Comparison of ENCODE assay signal across 9 cellular contexts in the genomic region with DNA sequence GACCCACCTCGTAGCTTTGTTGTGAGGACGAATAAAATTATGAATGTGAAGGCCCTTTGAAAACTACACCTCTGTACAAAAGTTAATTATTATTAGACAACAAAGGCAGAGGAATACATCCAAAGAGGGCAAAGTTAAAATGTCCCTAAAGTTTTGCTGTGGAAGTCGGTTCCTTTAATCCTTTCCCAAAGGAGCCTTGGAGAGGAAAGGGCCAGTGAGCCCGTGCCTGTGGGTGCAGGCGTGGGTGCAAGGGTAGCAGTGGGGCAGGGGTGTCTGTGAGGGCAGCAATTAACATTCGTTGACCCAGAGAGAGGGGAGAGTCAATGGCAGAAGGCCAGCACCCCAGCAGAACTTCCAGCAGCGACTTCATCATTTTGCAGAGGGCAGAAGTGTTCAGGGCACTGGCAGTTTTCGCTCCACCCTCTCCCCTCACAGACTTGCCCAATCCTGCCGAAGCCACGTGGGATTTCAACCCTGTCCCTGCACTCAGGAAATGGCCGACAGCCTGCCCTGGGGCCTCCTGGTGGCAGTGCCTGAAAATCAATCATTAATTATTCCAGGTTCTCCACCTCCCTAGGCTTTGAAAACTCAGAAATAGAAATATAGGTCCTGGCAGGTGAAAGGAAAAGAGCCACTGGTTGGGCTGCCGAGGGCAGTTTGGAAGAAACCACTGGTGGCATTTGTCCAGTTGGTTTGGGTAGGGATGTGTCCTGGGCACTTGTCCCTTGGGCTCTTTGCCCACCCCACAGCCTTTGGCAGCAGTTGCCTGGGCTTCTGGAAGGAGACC. TPM values are rescaled to one million over a fixed set of nuclear protein-coding genes. Genes with fewer than 3 reads are reported as not detected.
DNase-seq lines count a peak whose midpoint lies in the region; TF ChIP-seq lines count a peak whose summit lies in the region.
"Had no signal": no experiment of that assay in that cellular context is flagged by ENCODE, and none has a peak within 500 bp of the region (broad histone marks: within the 10 kb centered on the region; RNA-seq: fewer than 3 reads in every experiment).

No MANE protein-coding gene starts in this region.

- TF ChIP-seq POLR2A in adrenal gland (IDR thresholded peaks at IDR 0.05) (peak in 1 of 2 donors; percentile 54), thyroid gland (IDR thresholded peaks at IDR 0.05) (peak in 1 of 2 donors; percentile 90)

- H3K9me3 ChIP-seq in adrenal gland (replicated peaks in 1 of 3) (no peaks in the 10 kb centered on the region), thyroid gland (no peaks in the 10 kb centered on the region)

- DNase-seq in DMS153 treated with DMSO at 0.1 percent for 48 hours (lab: John Stamatoyannopoulos, UW; ENCODE audit: unreplicated experiment), result peak; percentile 2
- no peak for DNase-seq in DMS153 (lab: John Stamatoyannopoulos, UW)
- peak; percentile 79 to 93 (median 88) for DNase-seq in adrenal gland
- DNase-seq in inferior parietal cortex (ENCODE audit: extremely low spot score), result peak; percentile 7
- peak; percentile 89 to 93 for DNase-seq in thyroid gland
- no peak for DNase-seq in activated CD8-positive, alpha-beta memory T cell treated with anti-CD3 and anti-CD28 coated beads, Interleukin-2, amount 50 U/mL, for 4 hours
- DNase-seq in NK-92 treated with Interleukin-12 subunit alpha and Interleukin-12 subunit beta, amount 100 ng/mL, for 24 hours (lab: John Stamatoyannopoulos, UW), result no peak
- DNase-seq in NCI-H2227 (lab: John Stamatoyannopoulos, UW; ENCODE audit: unreplicated experiment), result no peak
- DNase-seq: activated naive CD8-positive, alpha-beta T cell treated with anti-CD3 and anti-CD28 coated beads, Interleukin-2, amount 50 U/mL, for 24 hours had no signal

- intact Hi-C loops in adrenal gland (cut with DNase I) (no loop called here), thyroid gland (cut with DNase I) (no loop called here)

- H3K36me3 ChIP-seq in adrenal gland (replicated peaks in 1 of 2), result no peaks in the 10 kb centered on the region
- H3K36me3 ChIP-seq in thyroid gland, result peaks cover 5 to 7% of the 10 kb centered on the region in 2 donors

- WGBS in adrenal gland, 4 donors, result 25 to 40% (median 28%) methylated on average over 9 to 12 of the region's 12 CpGs
- 25 to 27% methylated on average over 12 of the region's 12 CpGs for WGBS in thyroid gland, 2 donors

- H3K27me3 ChIP-seq in adrenal gland (peaks cover 6% of the 10 kb centered on the region), thyroid gland (no peaks in the 10 kb centered on the region)

- H3K4me1 ChIP-seq in adrenal gland (replicated peaks in 1 of 2), result peaks cover 20 to 23% of the 10 kb centered on the region in 2 donors
- peaks cover 74 to 77% of the 10 kb centered on the region in 2 donors for H3K4me1 ChIP-seq in thyroid gland

- TF ChIP-seq CTCF in adrenal gland (IDR thresholded peaks at IDR 0.05) (peak; percentile 16 to 77 (median 64)), thyroid gland (IDR thresholded peaks at IDR 0.05) (peak in 4 of 6 experiments; percentile 49 to 79 (median 72))

- H3K4me3 ChIP-seq in adrenal gland, result no peak overlapping the region
- H3K4me3 ChIP-seq in thyroid gland (replicated peaks in 1 of 3), result no peak overlapping the region

- H3K27ac ChIP-seq in adrenal gland (peak overlapping the region; percentile 84 to 96 (median 91)), thyroid gland (peak overlapping the region; percentile 93 to 99 (median 95))

RNA-seq across cellular contexts. Expression of a gene that starts 4.2 kb away (rescaled TPM):
- total RNA-seq in adrenal gland, result 10 to 100 TPM in 6 of 8 donors, 1 to 10 TPM in 2; 5.1 to 72.3 (median 14.5) TPM
- polyA plus RNA-seq in adrenal gland, result 10 to 100 TPM in 1 of 3 donors, 1 to 10 TPM in 2; 5.6 to 13.3 (median 6.7) TPM
- total RNA-seq in thyroid gland, result 1,000 to 10,000 TPM; 1,318 to 2,156 (median 1,767) TPM

Comparison
In these comparisons a context has a peak if more than half of its experiments do, and no peak if none do; other contexts are left out.
1. DNase-seq: peak in DMS153 treated with DMSO at 0.1 percent for 48 hours (single experiment), adrenal gland (7 of 7), inferior parietal cortex (single experiment) and thyroid gland (2 of 2); none in DMS153 (single experiment), activated CD8-positive, alpha-beta memory T cell treated with anti-CD3 and anti-CD28 coated beads, Interleukin-2, amount 50 U/mL, for 4 hours (single experiment), NK-92 treated with Interleukin-12 subunit alpha and Interleukin-12 subunit beta, amount 100 ng/mL, for 24 hours (single experiment) and NCI-H2227 (single experiment).
2. RNA of a gene that starts 4.2 kb away (total RNA-seq): 1,318 to 2,156 TPM in thyroid gland; 5.1 to 72.3 TPM in adrenal gland; every median in the first group is over 10 times any median in the second.